ENCODE assay signal across 24 cellular contexts in genomic region chr17:12509836-12510235, GRCh38.
"Had no signal": no experiment of that assay in that cellular context is flagged by ENCODE, and none has a peak within 500 bp of the region (broad histone marks: within the 10 kb centered on the region; RNA-seq: fewer than 3 reads in every experiment).

No MANE protein-coding gene starts in this region.

- ATAC-seq: activated CD8-positive, alpha-beta memory T cell treated with anti-CD3 and anti-CD28 coated beads, Interleukin-2, amount 10 ng/mL, durations not matched to agents 7 days and 5 days; activated CD8-positive, alpha-beta T cell treated with anti-CD3 and anti-CD28 coated beads for 36 hours; activated naive CD8-positive, alpha-beta T cell treated with anti-CD3 and anti-CD28 coated beads, Interleukin-2, amount 50 U/mL, for 24 hours; naive thymus-derived CD8-positive, alpha-beta T cell had no signal

- H3K4me2 ChIP-seq: neural progenitor cell had no signal

- H3K27ac ChIP-seq: left ventricle myocardium inferior, neural progenitor cell, WERI-Rb-1 had no signal

- H3K9me3 ChIP-seq: left ventricle myocardium inferior had no signal

- DNase-seq: activated CD4-positive, alpha-beta T cell treated with anti-CD3 and anti-CD28 coated beads, Interleukin-2, amount 10 ng/mL, durations not matched to agents 7 days and 5 days; activated CD4-positive, CD25-positive, alpha-beta regulatory T cell treated with anti-CD3 and anti-CD28 coated beads, Interleukin-2, amount 50 U/mL, for 72 hours; activated CD8-positive, alpha-beta memory T cell treated with anti-CD3 and anti-CD28 coated beads, Interleukin-2, amount 10 ng/mL, durations not matched to agents 7 days and 5 days; activated CD8-positive, alpha-beta T cell treated with anti-CD3 and anti-CD28 coated beads for 36 hours; activated gamma-delta T cell; activated naive CD4-positive, alpha-beta T cell treated with anti-CD3 and anti-CD28 coated beads, Interleukin-2, amount 50 U/mL, for 16 hours; activated naive CD8-positive, alpha-beta T cell treated with anti-CD3 and anti-CD28 coated beads, Interleukin-2, amount 50 U/mL, for 24 hours; aorta; brain microvascular endothelial cell; caudate nucleus; dermis blood vessel endothelial cell; effector CD8-positive, alpha-beta T cell; erythroblast; foreskin melanocyte; glutamatergic neuron; hippocampal formation; left ventricle myocardium inferior; naive thymus-derived CD8-positive, alpha-beta T cell; stimulated activated CD4-positive, alpha-beta T cell treated with anti-CD3 and anti-CD28 coated beads, Interleukin-4, amount 100 ng/mL, for 24 hours; stimulated activated naive CD4-positive, alpha-beta T cell treated with Interleukin-2 at 50 U/mL for 16 hours; T-helper 2 cell; WERI-Rb-1 had no signal

- H2AFZ ChIP-seq: neural progenitor cell had no signal

- H3K4me3 ChIP-seq: left ventricle myocardium inferior, neural progenitor cell had no signal

- H3K4me1 ChIP-seq: left ventricle myocardium inferior, neural progenitor cell had no signal

- H3K27me3 ChIP-seq: brain microvascular endothelial cell, neural progenitor cell had no signal

- FAIRE-seq: TTC549 had no signal

- H3K36me3 ChIP-seq: brain microvascular endothelial cell, left ventricle myocardium inferior, neural progenitor cell, WERI-Rb-1 had no signal

- H3K9ac ChIP-seq: neural progenitor cell had no signal
